In the genomic region with DNA sequence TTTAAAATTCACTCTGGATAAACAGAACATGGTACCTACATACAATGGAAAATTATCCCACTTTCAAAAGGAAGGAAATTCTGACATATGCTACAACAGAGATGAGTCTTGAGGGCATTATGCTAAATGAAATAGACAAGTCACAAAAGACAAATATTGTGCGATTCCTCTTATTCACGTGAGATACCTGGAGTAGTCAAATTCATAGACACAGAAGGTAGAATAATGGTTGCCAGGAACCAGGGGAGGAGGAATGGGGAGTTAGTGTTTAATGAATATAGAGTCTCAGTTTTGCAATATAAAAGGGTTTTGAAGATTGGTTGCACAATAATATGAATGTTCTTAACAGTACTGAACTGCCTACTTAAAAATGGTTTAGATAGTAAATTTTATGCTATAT, we compare ENCODE assay signal across 30 cellular contexts.
"Had no signal": no experiment of that assay in that cellular context is flagged by ENCODE, and none has a peak within 500 bp of the region (broad histone marks: within the 10 kb centered on the region; RNA-seq: fewer than 3 reads in every experiment).

No MANE protein-coding gene starts in this region.

- H3K27ac ChIP-seq: ascending aorta, KMS-11, PC-9, RWPE1 had no signal

- H3K4me2 ChIP-seq: KMS-11, PC-9 had no signal

- H3K9me3 ChIP-seq: ascending aorta, breast epithelium had no signal

- H3K36me3 ChIP-seq: ascending aorta, breast epithelium had no signal

- H2AFZ ChIP-seq: PC-9 had no signal

- ATAC-seq: activated CD4-positive, alpha-beta T cell treated with anti-CD3 and anti-CD28 coated beads for 36 hours; activated CD4-positive, CD25-positive, alpha-beta regulatory T cell treated with anti-CD3 and anti-CD28 coated beads, Interleukin-2, amount 50 U/mL, for 24 hours; activated CD8-positive, alpha-beta T cell treated with anti-CD3 and anti-CD28 coated beads, Interleukin-2, amount 10 ng/mL, durations not matched to agents 7 days and 5 days; Right ventricle myocardium inferior; WTC11 had no signal

- FAIRE-seq: RCC 7860, TTC549 had no signal

- H3K9ac ChIP-seq: KMS-11 had no signal

- H3K4me3 ChIP-seq: ascending aorta, PC-9 had no signal

- H3K27me3 ChIP-seq: ascending aorta, breast epithelium had no signal

- H3K4me1 ChIP-seq: ascending aorta, breast epithelium had no signal

- DNase-seq: activated CD4-positive, alpha-beta T cell treated with anti-CD3 and anti-CD28 coated beads for 36 hours; activated CD4-positive, alpha-beta T cell treated with anti-CD3 and anti-CD28 coated beads, Interleukin-2, amount 10 ng/mL, durations not matched to agents 7 days and 5 days; activated CD4-positive, alpha-beta T cell treated with anti-CD3 and anti-CD28 coated beads, Interleukin-2, amount 50 U/mL, for 48 hours; activated CD8-positive, alpha-beta T cell treated with anti-CD3 and anti-CD28 coated beads, Interleukin-2, amount 10 ng/mL, durations not matched to agents 7 days and 5 days; activated gamma-delta T cell; activated naive CD4-positive, alpha-beta T cell treated with Interleukin-2 at 50 U/mL for 16 hours; activated naive CD8-positive, alpha-beta T cell treated with anti-CD3 and anti-CD28 coated beads, Interleukin-2, amount 10 ng/mL, durations not matched to agents 7 days and 5 days; activated T-cell treated with anti-CD3 and anti-CD28 coated beads, Interleukin-2, amount 50 U/mL, for 24 hours; amygdala; cortex of kidney; MM.1S; NCI-H1436 treated with DMSO at 0.1 percent for 48 hours; NCI-H2107; NCI-H2171 treated with DMSO at 0.1 percent for 48 hours; NCI-H2227 treated with DMSO at 0.1 percent for 48 hours; NCI-H510A treated with DMSO at 0.1 percent for 48 hours; NCI-H526 treated with DMSO at 0.1 percent for 48 hours; PC-9; SW 1271; T-helper 1 cell; T1000 had no signal
